In the genomic region with DNA sequence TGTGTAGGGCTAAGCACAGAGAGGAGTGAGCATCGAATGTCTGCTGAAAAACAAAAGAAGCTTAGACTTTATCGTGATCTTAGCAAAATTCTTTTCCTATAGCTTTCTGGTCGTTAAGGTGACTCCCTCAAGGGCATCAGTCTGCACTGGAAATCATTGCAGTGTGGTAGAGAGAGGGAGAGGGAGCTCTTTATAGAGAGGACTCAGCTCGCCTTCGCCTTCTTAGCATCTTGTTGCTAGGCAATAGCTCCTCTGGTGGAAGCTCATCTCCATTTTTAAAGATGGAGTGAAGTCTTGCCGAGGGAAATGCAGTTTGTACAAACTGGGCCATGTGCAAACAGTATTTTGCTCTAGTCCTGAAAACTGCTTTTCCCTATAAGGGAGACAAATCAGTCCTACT, we compare ENCODE assay signal across 14 cellular contexts.
A peak's percentile ranks its signal among the peaks of the same experiment; 100 is the strongest.
DNase-seq lines count a peak whose midpoint lies in the region; ATAC-seq and TF ChIP-seq lines count a peak whose summit lies in the region.
"Had no signal": no experiment of that assay in that cellular context is flagged by ENCODE, and none has a peak within 500 bp of the region (broad histone marks: within the 10 kb centered on the region; RNA-seq: fewer than 3 reads in every experiment).

No MANE protein-coding gene starts in this region.

- POLR2A ChIA-PET in activated CD8-positive, alpha-beta T cell treated with anti-CD3 and anti-CD28 coated beads for 36 hours (lab: Charles Lee), result no interaction called here

- intact Hi-C loops in dorsolateral prefrontal cortex (cut with DNase I), result loop anchor here (5.0 kb wide), 2 partner anchors 49 to 184 kb away; a partner anchor contains a TSS
- intact Hi-C loops in activated CD8-positive, alpha-beta T cell treated with anti-CD3 and anti-CD28 coated beads for 36 hours (cut with micrococcal nuclease), result loop anchor here (10.0 kb wide), 1 partner anchor 277 kb away; no protein-coding TSS in a partner anchor

- no peak overlapping the region for H3K4me3 ChIP-seq in H7 (ENCODE audit: insufficient read depth, low read depth, low read length)
- peak overlapping the region in 39 of 59 donors; percentile 0 to 52 (median 24) for H3K4me3 ChIP-seq in dorsolateral prefrontal cortex
- H3K4me3 ChIP-seq: SK-N-MC, thoracic aorta had no signal

- no peaks in the 10 kb centered on the region for H3K9me3 Mint-ChIP-seq in activated CD8-positive, alpha-beta T cell treated with anti-CD3 and anti-CD28 coated beads for 36 hours
- H3K9me3 Mint-ChIP-seq: naive thymus-derived CD8-positive, alpha-beta T cell had no signal

- H3K4me3 Mint-ChIP-seq in activated CD8-positive, alpha-beta T cell treated with anti-CD3 and anti-CD28 coated beads for 36 hours, result no peak overlapping the region
- H3K4me3 Mint-ChIP-seq: naive thymus-derived CD8-positive, alpha-beta T cell had no signal

- TF ChIP-seq CTCF in dorsolateral prefrontal cortex (IDR thresholded peaks at IDR 0.05 in 54 of 56, conservative IDR thresholded peaks at IDR 0.05 in 2 of 56; ENCODE audit: low read depth in 1 of 56, partially characterized antibody in 56 of 56), result peak in 28 of 56 donors; percentile 8 to 38 (median 22)
- TF ChIP-seq CTCF in activated CD8-positive, alpha-beta T cell treated with anti-CD3 and anti-CD28 coated beads for 36 hours (IDR thresholded peaks at IDR 0.05), result no peak

- H3K27me3 ChIP-seq in H7 (ENCODE audit: control insufficient read depth, insufficient read depth, low read length), result no peaks in the 10 kb centered on the region
- no peaks in the 10 kb centered on the region for H3K27me3 ChIP-seq in dorsolateral prefrontal cortex
- H3K27me3 ChIP-seq: foreskin keratinocyte had no signal

- no peak for ATAC-seq in activated CD8-positive, alpha-beta T cell treated with anti-CD3 and anti-CD28 coated beads for 36 hours
- ATAC-seq: foreskin keratinocyte; naive thymus-derived CD8-positive, alpha-beta T cell had no signal

- CTCF ChIA-PET in activated CD8-positive, alpha-beta T cell treated with anti-CD3 and anti-CD28 coated beads for 36 hours (lab: Charles Lee), result interaction anchor here (1.2 to 2.3 kb wide), 3 partner anchors 17 to 186 kb away, joined by 3 to 14 read pairs (median 9); a partner anchor contains a TSS

- peak overlapping the region in 52 of 59 donors; percentile 4 to 87 (median 64) for H3K27ac ChIP-seq in dorsolateral prefrontal cortex
- H3K27ac ChIP-seq: C4-2B, foreskin keratinocyte, SK-N-MC, thoracic aorta had no signal

- no peaks in the 10 kb centered on the region for H3K4me1 Mint-ChIP-seq in activated CD8-positive, alpha-beta T cell treated with anti-CD3 and anti-CD28 coated beads for 36 hours (ENCODE audit: low read depth)

- H3K27me3 Mint-ChIP-seq in activated CD8-positive, alpha-beta T cell treated with anti-CD3 and anti-CD28 coated beads for 36 hours, result peaks cover 12% of the 10 kb centered on the region

- DNase-seq in H7 (peak; percentile 63), NCI-H524 (lab: John Stamatoyannopoulos, UW) (peak; percentile 44 to 85), dorsolateral prefrontal cortex (peak in 3 of 10 donors; percentile 32 to 57 (median 46)), occipital lobe (lab: John Stamatoyannopoulos, UW) (peak; percentile 39), HCEC 1CT (no peak), NCI-H2029 treated with DMSO at 0.1 percent for 48 hours (lab: John Stamatoyannopoulos, UW) (no peak), NCI-H510A treated with DMSO at 0.1 percent for 48 hours (lab: John Stamatoyannopoulos, UW) (no peak)
- DNase-seq in activated CD8-positive, alpha-beta T cell treated with anti-CD3 and anti-CD28 coated beads for 36 hours, result no peak
- DNase-seq: activated CD4-positive, CD25-positive, alpha-beta regulatory T cell; foreskin keratinocyte; naive thymus-derived CD8-positive, alpha-beta T cell had no signal

- H3K36me3 ChIP-seq in H7 (replicated peaks; ENCODE audit: control insufficient read depth, insufficient read depth, low read length), result no peaks in the 10 kb centered on the region
- H3K36me3 ChIP-seq: thoracic aorta had no signal

- no peaks in the 10 kb centered on the region for H3K36me3 Mint-ChIP-seq in activated CD8-positive, alpha-beta T cell treated with anti-CD3 and anti-CD28 coated beads for 36 hours (ENCODE audit: low read depth)
- H3K36me3 Mint-ChIP-seq: naive thymus-derived CD8-positive, alpha-beta T cell had no signal

- no peak overlapping the region for H3K27ac Mint-ChIP-seq in activated CD8-positive, alpha-beta T cell treated with anti-CD3 and anti-CD28 coated beads for 36 hours
- H3K27ac Mint-ChIP-seq: naive thymus-derived CD8-positive, alpha-beta T cell had no signal

Comparison
In these comparisons a context has a peak if more than half of its experiments do, and no peak if none do; other contexts are left out.
1. DNase-seq: peak in H7 (single experiment), NCI-H524 (2 of 2) and occipital lobe (single experiment); none in activated CD8-positive, alpha-beta T cell treated with anti-CD3 and anti-CD28 coated beads for 36 hours (single experiment), HCEC 1CT (single experiment), NCI-H2029 treated with DMSO at 0.1 percent for 48 hours (single experiment) and NCI-H510A treated with DMSO at 0.1 percent for 48 hours (single experiment).